Comparison of ENCODE assay signal across 1 cellular context in the genomic region with DNA sequence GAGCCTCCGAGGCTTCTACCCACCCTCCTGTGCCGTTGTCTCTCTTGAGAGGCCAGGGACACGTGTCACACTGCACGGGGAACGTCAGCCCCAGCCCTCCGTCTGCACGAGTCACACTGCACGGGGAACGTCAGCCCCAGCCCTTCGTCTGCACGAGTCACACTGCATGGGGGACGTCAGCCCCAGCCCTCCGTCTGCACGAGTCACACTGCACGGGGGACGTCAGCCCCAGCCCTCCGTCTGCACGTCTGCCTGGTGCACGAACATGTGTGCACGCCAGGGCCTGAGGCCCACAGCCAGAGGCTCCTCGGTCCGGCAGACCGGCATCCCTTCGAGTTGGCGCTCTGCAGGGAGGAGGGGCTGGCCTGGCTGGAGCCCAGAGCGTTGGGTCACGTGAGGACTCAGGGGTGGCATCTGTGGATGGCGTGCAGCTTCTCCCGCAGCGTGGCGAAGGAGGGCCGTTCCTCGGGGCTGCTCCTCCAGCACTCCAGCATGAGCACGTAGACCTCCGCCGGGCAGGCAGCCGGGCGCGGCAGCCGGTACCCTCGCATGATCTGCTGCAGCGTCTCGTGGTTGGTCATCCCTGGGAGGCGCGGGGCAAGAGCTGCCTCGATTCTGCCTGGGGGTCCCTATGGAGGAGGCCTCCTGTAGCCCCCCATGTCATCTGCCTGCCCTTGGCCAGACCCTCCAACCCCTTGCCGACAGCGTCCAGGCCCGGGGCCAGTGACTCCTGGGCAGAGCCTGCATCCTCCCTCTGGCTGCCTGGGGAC.
TF ChIP-seq lines count a peak whose summit lies in the region.

No MANE protein-coding gene starts in this region.

TF ChIP-seq in IMR-90, 13 proteins besides CTCF, POLR2A, EP300 and RAD21 (continued from another document):
- no peak for TF ChIP-seq MAZ (IDR thresholded peaks at IDR 0.05; ENCODE audit: borderline replicate concordance, low read depth, low read length)
- TF ChIP-seq ELK1 (IDR thresholded peaks at IDR 0.05; ENCODE audit: borderline replicate concordance, low read depth, low read length): no peak
- peak; percentile 62 for TF ChIP-seq FOS (IDR thresholded peaks at IDR 0.05; ENCODE audit: low read depth, low read length)
- peak; percentile 91 for TF ChIP-seq BHLHE40 (IDR thresholded peaks at IDR 0.05; ENCODE audit: low read depth, low read length)
- no peak for TF ChIP-seq CEBPB (IDR thresholded peaks at IDR 0.05; ENCODE audit: low read depth, low read length)
- no peak for TF ChIP-seq NFE2L2 (IDR thresholded peaks at IDR 0.05; ENCODE audit: low read depth, low read length)
- TF ChIP-seq, protein P1, sequence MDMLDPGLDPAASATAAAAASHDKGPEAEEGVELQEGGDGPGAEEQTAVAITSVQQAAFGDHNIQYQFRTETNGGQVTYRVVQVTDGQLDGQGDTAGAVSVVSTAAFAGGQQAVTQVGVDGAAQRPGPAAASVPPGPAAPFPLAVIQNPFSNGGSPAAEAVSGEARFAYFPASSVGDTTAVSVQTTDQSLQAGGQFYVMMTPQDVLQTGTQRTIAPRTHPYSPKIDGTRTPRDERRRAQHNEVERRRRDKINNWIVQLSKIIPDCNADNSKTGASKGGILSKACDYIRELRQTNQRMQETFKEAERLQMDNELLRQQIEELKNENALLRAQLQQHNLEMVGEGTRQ (IDR thresholded peaks at IDR 0.05; ENCODE audit: low read depth, low read length): peak; percentile 49
- no peak for TF ChIP-seq MAFK (IDR thresholded peaks at IDR 0.05; ENCODE audit: low read depth, low read length)
- TF ChIP-seq CHD1 (IDR thresholded peaks at IDR 0.05; ENCODE audit: low read depth, low read length): no peak
- no peak for TF ChIP-seq RFX5 (IDR thresholded peaks at IDR 0.05; ENCODE audit: low read depth, low read length)
